8 cellular contexts compared by ENCODE assay signal in genomic region chr2:29115797-29116781, GRCh38. TPM values are rescaled to one million over a fixed set of nuclear protein-coding genes. Genes with fewer than 3 reads are reported as not detected.
DNase-seq lines count a peak whose midpoint lies in the region; ATAC-seq and TF ChIP-seq lines count a peak whose summit lies in the region.

No MANE protein-coding gene starts in this region.

- no peak for TF ChIP-seq POLR2A in HCT116 (IDR thresholded peaks at IDR 0.05; ENCODE audit: borderline replicate concordance, extremely low read depth, insufficient read depth, insufficient read length)

- H3K4me1 ChIP-seq in HCT116 (ENCODE audit: control insufficient read depth in 1 of 2, insufficient read depth in 2 of 2, low read length in 2 of 2): peaks cover 34 to 78% of the 10 kb centered on the region in 2 experiments

- RAD21 ChIA-PET in HCT116 (lab: Charles Lee; ENCODE audit: low non-redundant PET in 1 of 2, low total read pairs in 2 of 2, uncharacterized antibody in 2 of 2, unreplicated experiment in 2 of 2): no interaction called here

- H3K4me3 ChIP-seq in GM06990 (replicated peaks; ENCODE audit: low read depth, low read length) (peak overlapping the region; percentile 80), HCT116 (replicated peaks in 1 of 2; ENCODE audit: low read depth in 1 of 2, low read length in 2 of 2) (peak overlapping the region; percentile 54 to 64)

- H3K36me3 ChIP-seq in GM06990 (ENCODE audit: control insufficient read depth, insufficient read depth, low read length): no peaks in the 10 kb centered on the region
- H3K36me3 ChIP-seq in HCT116 (ENCODE audit: control insufficient read depth in 1 of 2, insufficient read depth in 2 of 2, low read length in 2 of 2): no peaks in the 10 kb centered on the region

- no peak for TF ChIP-seq RAD21 in HCT116 (IDR thresholded peaks at IDR 0.05; ENCODE audit: low read depth)

- BruUV-seq in HCT116 (replicated peaks; lab: Mats Ljungman, UMichigan): TSS peak; percentile 31

- H3K4me2 ChIP-seq in HCT116 (ENCODE audit: low read length): peak overlapping the region; percentile 76

- H3K9ac ChIP-seq in HCT116 (ENCODE audit: low read length): peak overlapping the region; percentile 75

- ATAC-seq in HCT116: peak; percentile 8; the same call in 1 of the 2 replicates

- no peaks in the 10 kb centered on the region for H3K9me2 ChIP-seq in HCT116 (ENCODE audit: insufficient read depth)

- no peaks in the 10 kb centered on the region for H3K9me3 ChIP-seq in HCT116 (ENCODE audit: control insufficient read depth in 1 of 2, insufficient read depth in 1 of 2, low read depth in 1 of 2, low read length in 2 of 2)

- TF ChIP-seq CTCF in GM06990 (IDR thresholded peaks at IDR 0.05; ENCODE audit: insufficient read depth, low read length, poor library complexity, severe bottlenecking) (no peak), HCT116 (IDR thresholded peaks at IDR 0.05 in 2 of 3, conservative IDR thresholded peaks at IDR 0.05 in 1 of 3; ENCODE audit: borderline replicate concordance in 1 of 3, insufficient read depth in 1 of 3, low read depth in 2 of 3, low read length in 2 of 3) (no peak)

- H2AFZ ChIP-seq in HCT116 (ENCODE audit: low read depth, low read length, poor library complexity, severe bottlenecking): no peak overlapping the region

- H3K27me3 ChIP-seq in GM06990 (replicated peaks; ENCODE audit: control insufficient read depth, insufficient read depth, low read length) (no peaks in the 10 kb centered on the region), HCT116 (ENCODE audit: insufficient read depth, low read length) (no peaks in the 10 kb centered on the region)

- DNase-seq in GM06990 (ENCODE audit: extremely low read depth, insufficient read length) (peak; percentile 76), HCT116 (ENCODE audit: low read depth, low spot score) (no peak), NCI-H345 (lab: John Stamatoyannopoulos, UW) (peak; percentile 59), activated T-cell treated with anti-CD3 and anti-CD28 coated beads for 4 hours (peak; percentile 50), epithelial cell of prostate (ENCODE audit: low read depth, low spot score) (peak; percentile 57), mucosa of gallbladder (ENCODE audit: low spot score) (peak; percentile 81), NAMALWA (ENCODE audit: low spot score) (no peak)
- DNase-seq in stimulated activated CD8-positive, alpha-beta memory T cell treated with anti-CD3 and anti-CD28 coated beads, Interleukin-4, amount 100 ng/mL, for 48 hours: peak; percentile 74

- intact Hi-C loops in HCT116 (cut with micrococcal nuclease): no loop called here

- H3K79me2 ChIP-seq in HCT116 (ENCODE audit: insufficient read depth, low read length): peaks cover 46% of the 10 kb centered on the region

- H3K27ac ChIP-seq in HCT116 (ENCODE audit: low read depth, low read length) (peak overlapping the region; percentile 81), epithelial cell of prostate (peak overlapping the region; percentile 97)

- CTCF ChIA-PET in HCT116 (lab: Charles Lee): interaction anchor here (1.4 kb wide), 1 partner anchor 10 kb away, joined by 4 read pairs; no protein-coding TSS in a partner anchor

- POLR2A ChIA-PET in HCT116 (lab: Charles Lee): interaction anchor here (4.2 to 6.4 kb wide), 2 partner anchors 9 to 13 kb away, joined by 46 to 76 read pairs; no protein-coding TSS in a partner anchor

- H4K20me1 ChIP-seq in HCT116 (ENCODE audit: insufficient read depth): no peaks in the 10 kb centered on the region

TF ChIP-seq in HCT116, 20 proteins besides CTCF, POLR2A, EP300 and RAD21:
- TF ChIP-seq EZH2 (IDR thresholded peaks at IDR 0.05) (no peak), POLR2AphosphoS5 (IDR thresholded peaks at IDR 0.05; ENCODE audit: low read depth, low read length) (no peak), REST (IDR thresholded peaks at IDR 0.05; ENCODE audit: low read depth) (no peak), CBX3 (IDR thresholded peaks at IDR 0.05; ENCODE audit: low read depth) (0 out of 2 replicates have a peak, but pooled peaks have one; percentile 6), SP1 (IDR thresholded peaks at IDR 0.05; ENCODE audit: low read depth) (no peak), MAX (IDR thresholded peaks at IDR 0.05) (peak; percentile 41), ZFX (IDR thresholded peaks at IDR 0.05) (peak; percentile 68), EGR1 (IDR thresholded peaks at IDR 0.05; ENCODE audit: low read depth) (no peak), ZBTB33 (IDR thresholded peaks at IDR 0.05; ENCODE audit: extremely low read depth, insufficient replicate concordance, low read length) (no peak), SIN3A (IDR thresholded peaks at IDR 0.05; ENCODE audit: low read depth) (0 out of 2 replicates have a peak, but pooled peaks have one; percentile 29), ATF3 (IDR thresholded peaks at IDR 0.05) (no peak), JUND (IDR thresholded peaks at IDR 0.05) (peak; percentile 11; the same call in 1 of the 2 replicates), ZNF274 (IDR thresholded peaks at IDR 0.05; ENCODE audit: low read depth, low read length) (no peak), EZH2phosphoT487 (IDR thresholded peaks at IDR 0.05; ENCODE audit: borderline replicate concordance) (no peak), FOSL1 (IDR thresholded peaks at IDR 0.05; ENCODE audit: low read depth) (0 out of 2 replicates have a peak, but pooled peaks have one; percentile 7), CEBPB (IDR thresholded peaks at IDR 0.05; ENCODE audit: low read depth) (peak; percentile 84)

RNA-seq across cellular contexts. Expression of gene CLIP4, which starts 0.9 kb away (rescaled TPM):
- 27.8 TPM for total RNA-seq in HCT116 (2021; ENCODE audit: unreplicated experiment)
- polyA plus RNA-seq in HCT116 (2012): 16.1 and 16.8 TPM in 2 replicates
- 37.2 TPM for total RNA-seq in mucosa of gallbladder

RNA-seq across cellular contexts. Expression of gene PCARE, which starts 41.8 kb away (rescaled TPM):
- total RNA-seq in HCT116 (2021; ENCODE audit: unreplicated experiment) (not detected), mucosa of gallbladder (not detected)
- not detected in 2 replicates for polyA plus RNA-seq in HCT116 (2012)

Comparison
In these comparisons a context has a peak if more than half of its experiments do, and no peak if none do; other contexts are left out.
1. DNase-seq: peak in GM06990 (single experiment), NCI-H345 (single experiment), activated T-cell treated with anti-CD3 and anti-CD28 coated beads for 4 hours (single experiment), epithelial cell of prostate (single experiment), mucosa of gallbladder (single experiment) and stimulated activated CD8-positive, alpha-beta memory T cell treated with anti-CD3 and anti-CD28 coated beads, Interleukin-4, amount 100 ng/mL, for 48 hours (single experiment); none in HCT116 (single experiment) and NAMALWA (single experiment).